In genomic region chr4:41146716-41147506, GRCh38 we compare ENCODE assay signal across 10 cellular contexts.
A peak's percentile ranks its signal among the peaks of the same experiment; 100 is the strongest.
DNase-seq lines count a peak whose midpoint lies in the region; ATAC-seq and TF ChIP-seq lines count a peak whose summit lies in the region.
"Had no signal": no experiment of that assay in that cellular context is flagged by ENCODE, and none has a peak within 500 bp of the region (broad histone marks: within the 10 kb centered on the region; RNA-seq: fewer than 3 reads in every experiment).

No MANE protein-coding gene starts in this region.

- no peaks in the 10 kb centered on the region for H3K9me3 ChIP-seq in GM23248 (ENCODE audit: low read depth)
- H3K9me3 ChIP-seq in right atrium auricular region = no peaks in the 10 kb centered on the region
- H3K9me3 ChIP-seq in CD4-positive, alpha-beta T cell (ENCODE audit: control insufficient read depth, low read length) = no peaks in the 10 kb centered on the region
- H3K9me3 ChIP-seq in Caco-2 = no peaks in the 10 kb centered on the region

- no peaks in the 10 kb centered on the region for H4K20me1 ChIP-seq in GM23248 (ENCODE audit: insufficient read depth)

- no TSS peak for BruUV-seq in Caco-2 (replicated peaks; lab: Mats Ljungman, UMichigan)

- no peaks in the 10 kb centered on the region for H3K4me1 Mint-ChIP-seq in activated CD4-positive, alpha-beta memory T cell treated with anti-CD3 and anti-CD28 coated beads, Interleukin-2, amount 10 ng/mL, durations not matched to agents 7 days and 5 days
- no peaks in the 10 kb centered on the region for H3K4me1 Mint-ChIP-seq in CD4-positive, alpha-beta T cell (ENCODE audit: low read depth)
- H3K4me1 Mint-ChIP-seq in Caco-2 (ENCODE audit: low read depth, unreplicated experiment) = peaks cover 35% of the 10 kb centered on the region

- H3K9ac ChIP-seq in GM23248 = peak overlapping the region; percentile 75

- H2AFZ ChIP-seq in GM23248 = peak overlapping the region; percentile 79

- DNase-seq in GM23248 = peak; percentile 88
- DNase-seq in astrocyte of the hippocampus (ENCODE audit: low read depth, low spot score) = peak; percentile 79
- no peak for DNase-seq in right atrium auricular region (ENCODE audit: low spot score)
- DNase-seq in putamen (ENCODE audit: low spot score) = peak; percentile 90
- no peak for DNase-seq in activated CD4-positive, alpha-beta memory T cell treated with anti-CD3 and anti-CD28 coated beads, Interleukin-2, amount 10 ng/mL, durations not matched to agents 7 days and 5 days
- DNase-seq in CD4-positive, alpha-beta T cell = no peak
- DNase-seq in Caco-2 = no peak
- DNase-seq: activated CD8-positive, alpha-beta memory T cell treated with anti-CD3 and anti-CD28 coated beads for 24 hours; NCI-H2171 treated with DMSO at 0.1 percent for 48 hours had no signal

- peaks cover 65% of the 10 kb centered on the region for H3K4me1 ChIP-seq in GM23248 (ENCODE audit: insufficient read depth)
- peaks cover 0 to 59% of the 10 kb centered on the region in 2 donors for H3K4me1 ChIP-seq in right atrium auricular region
- H3K4me1 ChIP-seq in Caco-2 = peaks cover 43% of the 10 kb centered on the region

- H3K27me3 Mint-ChIP-seq in activated CD4-positive, alpha-beta memory T cell treated with anti-CD3 and anti-CD28 coated beads, Interleukin-2, amount 10 ng/mL, durations not matched to agents 7 days and 5 days = no peaks in the 10 kb centered on the region
- peaks cover 25% of the 10 kb centered on the region for H3K27me3 Mint-ChIP-seq in CD4-positive, alpha-beta T cell
- H3K27me3 Mint-ChIP-seq in Caco-2 (ENCODE audit: insufficient read depth, unreplicated experiment) = no peaks in the 10 kb centered on the region

- intact Hi-C loops in CD4-positive, alpha-beta T cell (cut with DNase I, micrococcal nuclease) = no loop called here
- intact Hi-C loops in Caco-2 (cut with micrococcal nuclease; ENCODE audit: unreplicated experiment) = no loop called here

- no peak overlapping the region for H3K27ac Mint-ChIP-seq in activated CD4-positive, alpha-beta memory T cell treated with anti-CD3 and anti-CD28 coated beads, Interleukin-2, amount 10 ng/mL, durations not matched to agents 7 days and 5 days
- H3K27ac Mint-ChIP-seq in CD4-positive, alpha-beta T cell = no peak overlapping the region
- no peak overlapping the region for H3K27ac Mint-ChIP-seq in Caco-2 (ENCODE audit: unreplicated experiment)

- no peak overlapping the region for H3K4me3 Mint-ChIP-seq in activated CD4-positive, alpha-beta memory T cell treated with anti-CD3 and anti-CD28 coated beads, Interleukin-2, amount 10 ng/mL, durations not matched to agents 7 days and 5 days
- no peak overlapping the region for H3K4me3 Mint-ChIP-seq in CD4-positive, alpha-beta T cell
- H3K4me3 Mint-ChIP-seq in Caco-2 (ENCODE audit: unreplicated experiment) = no peak overlapping the region

- POLR2A ChIA-PET in activated CD4-positive, alpha-beta memory T cell treated with anti-CD3 and anti-CD28 coated beads, Interleukin-2, amount 10 ng/mL, durations not matched to agents 7 days and 5 days (lab: Charles Lee) = no interaction called here
- POLR2A ChIA-PET in CD4-positive, alpha-beta T cell (lab: Charles Lee) = no interaction called here
- POLR2A ChIA-PET in Caco-2 (lab: Charles Lee) = interaction anchor here (0.6 kb wide), 1 partner anchor 21 kb away, joined by 4 read pairs; no protein-coding TSS in a partner anchor

- H3K9me2 ChIP-seq in GM23248 (ENCODE audit: insufficient read depth) = no peaks in the 10 kb centered on the region

- 4 to 8% methylated on average over 14 of the region's 14 CpGs for WGBS in GM23248 (ENCODE audit: low coverage in 1 of 2, low lambda C conversion rate in 2 of 2, missing lambda C conversion rate in 2 of 2), 2 experiments

- no peaks in the 10 kb centered on the region for H3K9me3 Mint-ChIP-seq in activated CD4-positive, alpha-beta memory T cell treated with anti-CD3 and anti-CD28 coated beads, Interleukin-2, amount 10 ng/mL, durations not matched to agents 7 days and 5 days
- H3K9me3 Mint-ChIP-seq in CD4-positive, alpha-beta T cell = no peaks in the 10 kb centered on the region
- no peaks in the 10 kb centered on the region for H3K9me3 Mint-ChIP-seq in Caco-2 (ENCODE audit: unreplicated experiment)

- CTCF ChIA-PET in activated CD4-positive, alpha-beta memory T cell treated with anti-CD3 and anti-CD28 coated beads, Interleukin-2, amount 10 ng/mL, durations not matched to agents 7 days and 5 days (lab: Charles Lee) = interaction anchor here (0.6 kb wide), 1 partner anchor 75 kb away, joined by 4 read pairs; no protein-coding TSS in a partner anchor
- CTCF ChIA-PET in CD4-positive, alpha-beta T cell (lab: Charles Lee) = no interaction called here
- CTCF ChIA-PET in Caco-2 (lab: Charles Lee) = interaction anchor here (0.6 to 1.4 kb wide), 4 partner anchors 25 to 830 kb away, joined by 3 to 4 read pairs (median 3); partner anchors contain the start of gene APBB2

- H3K36me3 ChIP-seq in GM23248 (ENCODE audit: low read depth) (no peaks in the 10 kb centered on the region), right atrium auricular region (no peaks in the 10 kb centered on the region), Caco-2 (ENCODE audit: control insufficient read depth, insufficient read depth, low read length) (peaks cover 2% of the 10 kb centered on the region; the same call in 1 of the 2 replicates)

- H3K4me3 ChIP-seq in GM23248 = peak overlapping the region; percentile 59
- no peak overlapping the region for H3K4me3 ChIP-seq in right atrium auricular region
- H3K4me3 ChIP-seq in Caco-2 (ENCODE audit: low read depth, low read length) = no peak overlapping the region

- peaks cover 61% of the 10 kb centered on the region for H3F3A ChIP-seq in GM23248 (ENCODE audit: insufficient read depth)

- peak overlapping the region; percentile 80 for H3K4me2 ChIP-seq in GM23248 (ENCODE audit: unreplicated experiment)

- no peak for TF ChIP-seq CTCF in right atrium auricular region (IDR thresholded peaks at IDR 0.05)
- no peak for TF ChIP-seq CTCF in CD4-positive, alpha-beta T cell (IDR thresholded peaks at IDR 0.05)
- no peak for TF ChIP-seq CTCF in Caco-2 (IDR thresholded peaks at IDR 0.05; ENCODE audit: insufficient read depth in 1 of 2, low read depth in 1 of 2, low read length in 1 of 2, severe bottlenecking in 1 of 2, unreplicated experiment in 1 of 2)

- peaks cover 76% of the 10 kb centered on the region for H3K79me2 ChIP-seq in GM23248 (ENCODE audit: insufficient read depth)

- no peaks in the 10 kb centered on the region for H3K36me3 Mint-ChIP-seq in activated CD4-positive, alpha-beta memory T cell treated with anti-CD3 and anti-CD28 coated beads, Interleukin-2, amount 10 ng/mL, durations not matched to agents 7 days and 5 days (ENCODE audit: low read depth)
- no peaks in the 10 kb centered on the region for H3K36me3 Mint-ChIP-seq in CD4-positive, alpha-beta T cell (ENCODE audit: low read depth)
- peaks cover 26% of the 10 kb centered on the region for H3K36me3 Mint-ChIP-seq in Caco-2 (ENCODE audit: insufficient read depth, unreplicated experiment)

- in situ Hi-C loops in GM23248 (cut with MboI) = no loop called here

- no peak for ATAC-seq in GM21529 (IDR thresholded peaks at IDR 0.05; ENCODE audit: unreplicated experiment)
- ATAC-seq in CD4-positive, alpha-beta T cell (ENCODE audit: poor library complexity) = no peak

- H3K27me3 ChIP-seq in GM23248 (replicated peaks; ENCODE audit: insufficient read depth) (no peaks in the 10 kb centered on the region), right atrium auricular region (no peaks in the 10 kb centered on the region), Caco-2 (replicated peaks; ENCODE audit: control insufficient read depth, insufficient read depth, low read length) (no peaks in the 10 kb centered on the region)
- H3K27me3 ChIP-seq in CD4-positive, alpha-beta T cell (ENCODE audit: control insufficient read depth, insufficient read depth, low read length) = no peaks in the 10 kb centered on the region

- H3K27ac ChIP-seq in GM23248 (peak overlapping the region; percentile 84), right atrium auricular region (peak overlapping the region; percentile 27 to 89)
- H3K27ac ChIP-seq in CD4-positive, alpha-beta T cell (ENCODE audit: low read depth, low read length) = no peak overlapping the region

Comparison
In these comparisons a context has a peak if more than half of its experiments do, and no peak if none do; other contexts are left out.
1. DNase-seq: peak in GM23248 (single experiment), astrocyte of the hippocampus (single experiment) and putamen (single experiment); none in right atrium auricular region (single experiment), activated CD4-positive, alpha-beta memory T cell treated with anti-CD3 and anti-CD28 coated beads, Interleukin-2, amount 10 ng/mL, durations not matched to agents 7 days and 5 days (single experiment), CD4-positive, alpha-beta T cell (0 of 10) and Caco-2 (0 of 2).